ENCODE assay signal across 1 cellular context in the genomic region with DNA sequence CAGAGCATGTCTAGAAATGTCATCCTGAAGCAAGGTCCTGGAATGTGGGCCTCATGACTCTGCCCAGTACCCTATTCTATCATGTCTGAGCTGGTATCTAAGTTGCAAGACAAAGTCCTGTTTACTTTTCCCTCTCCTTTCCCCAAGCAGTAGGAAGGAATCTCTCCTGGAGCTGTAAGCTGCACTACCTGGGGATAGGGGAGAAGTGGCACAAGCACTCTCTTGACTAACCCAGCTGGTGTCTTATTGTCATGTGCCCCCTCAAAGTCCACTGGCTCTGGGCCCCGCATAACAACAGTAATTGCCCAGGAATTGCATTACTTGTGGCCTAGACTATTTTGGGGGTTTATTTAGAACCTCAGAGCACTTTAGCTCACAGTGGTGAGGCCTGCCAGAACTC.
TF ChIP-seq lines count a peak whose summit lies in the region.

No MANE protein-coding gene starts in this region.

TF ChIP-seq in GM23338, 12 proteins besides CTCF, POLR2A, EP300 and RAD21:
- TF ChIP-seq ZNF462 (CRISPR knock-in tag; IDR thresholded peaks at IDR 0.05) (0 out of 2 replicates have a peak, but pooled peaks have one; percentile 34), EZH2phosphoT487 (IDR thresholded peaks at IDR 0.05; ENCODE audit: unreplicated experiment) (no peak)
